ENCODE assay signal across 8 cellular contexts in the genomic region with DNA sequence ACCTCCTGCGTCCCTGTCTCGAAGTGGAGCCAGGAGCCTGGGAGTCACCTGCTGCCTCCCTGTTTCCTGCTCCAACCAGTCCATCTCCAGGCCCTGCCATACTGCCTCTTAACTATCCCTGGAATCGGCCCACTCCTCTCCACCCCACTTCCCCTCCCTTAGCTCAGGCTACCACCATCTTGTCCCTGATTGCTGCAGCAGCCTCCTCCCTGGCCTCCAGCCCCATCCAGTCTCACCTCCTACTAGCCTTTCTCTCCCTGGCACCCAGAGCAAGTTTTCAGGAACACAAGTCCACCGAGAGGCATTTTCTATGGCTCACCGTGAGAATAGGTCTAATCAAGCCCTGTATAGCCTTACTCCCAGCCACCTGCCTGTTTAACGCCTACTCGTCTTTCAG. TPM values are rescaled to one million over a fixed set of nuclear protein-coding genes. Genes with fewer than 3 reads are reported as not detected.
DNase-seq lines count a peak whose midpoint lies in the region; ATAC-seq and TF ChIP-seq lines count a peak whose summit lies in the region.

No MANE protein-coding gene starts in this region.

- H3K36me3 ChIP-seq in left ventricle myocardium inferior (no peaks in the 10 kb centered on the region), body of pancreas (replicated peaks in 1 of 2; ENCODE audit: insufficient read depth in 1 of 2, low read depth in 2 of 2) (no peaks in the 10 kb centered on the region), muscle layer of colon (ENCODE audit: insufficient read depth, low read length) (no peaks in the 10 kb centered on the region), uterus (no peaks in the 10 kb centered on the region)

- TF ChIP-seq POLR2A in body of pancreas (IDR thresholded peaks at IDR 0.05), result no peak
- TF ChIP-seq POLR2A in uterus (IDR thresholded peaks at IDR 0.05), result no peak

- no peak for ATAC-seq in body of pancreas
- no peak for ATAC-seq in GM19463 (IDR thresholded peaks at IDR 0.05; ENCODE audit: unreplicated experiment)
- ATAC-seq in HG03045 (IDR thresholded peaks at IDR 0.05; ENCODE audit: unreplicated experiment), result no peak

- H3K4me1 ChIP-seq in left ventricle myocardium inferior (peaks cover 74% of the 10 kb centered on the region), body of pancreas (peaks cover 67% of the 10 kb centered on the region), muscle layer of colon (ENCODE audit: insufficient read depth, low read length) (peaks cover 40% of the 10 kb centered on the region), uterus (peaks cover 0 to 26% of the 10 kb centered on the region in 2 donors)

- intact Hi-C loops in left ventricle myocardium inferior (cut with micrococcal nuclease) (no loop called here), cardiac septum (cut with DNase I) (no loop called here), body of pancreas (cut with DNase I) (no loop called here), uterus (cut with DNase I; ENCODE audit: low total_unique reads) (no loop called here)

- H3K27ac ChIP-seq in left ventricle myocardium inferior (replicated peaks) (peak overlapping the region; percentile 90), body of pancreas (peak overlapping the region; percentile 68 to 80 (median 77)), muscle layer of colon (ENCODE audit: low read depth, low read length) (peak overlapping the region; percentile 67), uterus (peak overlapping the region; percentile 96 to 97)

- WGBS in body of pancreas, 2 donors, result 38 to 45% methylated on average over 7 of the region's 7 CpGs

- DNase-seq in left ventricle myocardium inferior (no peak), cardiac septum (ENCODE audit: low spot score) (no peak), body of pancreas (no peak), uterus (no peak), mucosa of gallbladder (ENCODE audit: low spot score) (no peak)

- TF ChIP-seq CTCF in left ventricle myocardium inferior (IDR thresholded peaks at IDR 0.05; ENCODE audit: borderline replicate concordance) (no peak), body of pancreas (IDR thresholded peaks at IDR 0.05) (no peak), uterus (IDR thresholded peaks at IDR 0.05) (no peak)

- H3K9ac ChIP-seq in muscle layer of colon (ENCODE audit: low read length), result no peak overlapping the region

- H3K27me3 ChIP-seq in left ventricle myocardium inferior (ENCODE audit: low read depth) (no peaks in the 10 kb centered on the region), body of pancreas (no peaks in the 10 kb centered on the region), muscle layer of colon (ENCODE audit: control insufficient read depth in 1 of 2, insufficient read depth in 2 of 2, low read length in 2 of 2) (no peaks in the 10 kb centered on the region), uterus (no peaks in the 10 kb centered on the region)

- H3K9me3 ChIP-seq in left ventricle myocardium inferior (replicated peaks) (no peaks in the 10 kb centered on the region), body of pancreas (no peaks in the 10 kb centered on the region), muscle layer of colon (ENCODE audit: low read length) (no peaks in the 10 kb centered on the region), uterus (no peaks in the 10 kb centered on the region)

- H3K4me3 ChIP-seq in left ventricle myocardium inferior, result peak overlapping the region; percentile 88
- H3K4me3 ChIP-seq in body of pancreas, result no peak overlapping the region
- peak overlapping the region in 1 of 2 donors; percentile 49 for H3K4me3 ChIP-seq in muscle layer of colon (ENCODE audit: low read depth in 1 of 2, low read length in 2 of 2)
- H3K4me3 ChIP-seq in uterus, result peak overlapping the region in 1 of 2 donors; percentile 70

RNA-seq across cellular contexts. Expression of a gene that starts 0.9 kb away (rescaled TPM):
- 5.5 TPM for total RNA-seq in left ventricle myocardium inferior
- 5.2 TPM for total RNA-seq in cardiac septum
- total RNA-seq in body of pancreas, result 1 to 10 TPM; 9.2 to 9.3 TPM
- total RNA-seq in uterus, result 10 to 100 TPM in 1 of 4 donors, 1 to 10 TPM in 3; 2.6 to 37.6 (median 6.4) TPM
- total RNA-seq in mucosa of gallbladder, result 6.6 TPM

RNA-seq across cellular contexts. Expression of a gene that starts 22.5 kb away (rescaled TPM):
- total RNA-seq in left ventricle myocardium inferior, result 0.55 TPM
- 5.1 TPM for total RNA-seq in cardiac septum
- total RNA-seq in body of pancreas, result 10 to 100 TPM; 39.2 to 45.4 TPM
- total RNA-seq in uterus, result 10 to 100 TPM in 2 of 4 donors, 1 to 10 TPM in 2; 1.2 to 18.8 (median 9.9) TPM
- 2.8 TPM for total RNA-seq in mucosa of gallbladder

RNA-seq across cellular contexts. Expression of a gene that starts 47.7 kb away (rescaled TPM):
- 18.2 TPM for total RNA-seq in left ventricle myocardium inferior
- 32.8 TPM for total RNA-seq in cardiac septum
- total RNA-seq in body of pancreas, result 10 to 100 TPM; 23.4 to 34.2 TPM
- total RNA-seq in uterus, result 10 to 100 TPM; 16.5 to 46.7 (median 30.1) TPM
- total RNA-seq in mucosa of gallbladder, result 39.0 TPM
